8 cellular contexts compared by ENCODE assay signal in genomic region chr16:30054959-30055553, GRCh38. TPM values are rescaled to one million over a fixed set of nuclear protein-coding genes. Genes with fewer than 3 reads are reported as not detected.
DNase-seq lines count a peak whose midpoint lies in the region; ATAC-seq, FAIRE-seq and TF ChIP-seq lines count a peak whose summit lies in the region.

No MANE protein-coding gene starts in this region.

- peaks cover 5% of the 10 kb centered on the region for H3K36me3 Mint-ChIP-seq in nephron progenitor cell (ENCODE audit: low read depth)

- ATAC-seq in HG02763 (IDR thresholded peaks at IDR 0.05; ENCODE audit: unreplicated experiment) (no peak), GM19467 (IDR thresholded peaks at IDR 0.05; ENCODE audit: unreplicated experiment) (no peak)

- H3K4me3 ChIP-seq in cardiac fibroblast (replicated peaks in 1 of 2; ENCODE audit: low read depth in 2 of 2, low read length in 2 of 2), result no peak overlapping the region

- H3K27me3 Mint-ChIP-seq in nephron progenitor cell (ENCODE audit: low read depth, poor library complexity), result peaks cover 7% of the 10 kb centered on the region

- no peak for TF ChIP-seq POLR2A in GM12892 (IDR thresholded peaks at IDR 0.05; ENCODE audit: low read depth, low read length)

- peak overlapping the region; percentile 80 for H3K4me3 Mint-ChIP-seq in nephron progenitor cell

- 0 out of 2 replicates have a peak overlapping the region, but pooled peaks have one; percentile 71 for H3K27ac ChIP-seq in 22Rv1

- peaks cover 56% of the 10 kb centered on the region for H3K4me1 Mint-ChIP-seq in nephron progenitor cell

- TF ChIP-seq CTCF in 22Rv1 (IDR thresholded peaks at IDR 0.05) (peak; percentile 56), cardiac fibroblast (IDR thresholded peaks at IDR 0.05; ENCODE audit: low read depth, low read length) (peak; percentile 58), nephron progenitor cell (IDR thresholded peaks at IDR 0.05) (peak; percentile 50)

- DNase-seq in GM12892 (ENCODE audit: insufficient read length) (peak; percentile 56), T-helper 1 cell (peak in 3 of 5 donors; percentile 29 to 60 (median 48)), cardiac fibroblast (ENCODE audit: low read depth in 2 of 2) (no peak), nephron progenitor cell (peak; percentile 74), mesenteric fat pad (ENCODE audit: low spot score) (no peak)

- peak overlapping the region; percentile 64 for H3K27ac Mint-ChIP-seq in nephron progenitor cell

- FAIRE-seq in GM12892 (lab: Jason Lieb, UNC), result no peak

- H3K9me3 Mint-ChIP-seq in nephron progenitor cell, result no peaks in the 10 kb centered on the region

RNA-seq across cellular contexts. Expression of gene ALDOA, which starts 10.5 kb away (rescaled TPM):
- polyA plus RNA-seq in GM12892 (2012; ENCODE audit: missing spikeins), result 1,394 TPM
- 1,236 TPM for total RNA-seq in mesenteric fat pad

RNA-seq across cellular contexts. Expression of gene PPP4C, which starts 20.7 kb away (rescaled TPM):
- 63.7 TPM for polyA plus RNA-seq in GM12892 (2012; ENCODE audit: missing spikeins)
- total RNA-seq in mesenteric fat pad, result 81.1 TPM

RNA-seq across cellular contexts. Expression of gene TLCD3B, which starts 24.0 kb away (rescaled TPM):
- 0.25 TPM for polyA plus RNA-seq in GM12892 (2012; ENCODE audit: missing spikeins)
- not detected for total RNA-seq in mesenteric fat pad

RNA-seq across cellular contexts. Expression of gene C16orf92, which starts 32.1 kb away (rescaled TPM):
- not detected for polyA plus RNA-seq in GM12892 (2012; ENCODE audit: missing spikeins)
- total RNA-seq in mesenteric fat pad, result not detected

RNA-seq across cellular contexts. Expression of gene TBX6, which starts 36.7 kb away (rescaled TPM):
- 0.47 TPM for polyA plus RNA-seq in GM12892 (2012; ENCODE audit: missing spikeins)
- total RNA-seq in mesenteric fat pad, result 0.67 TPM

Comparison
In these comparisons a context has a peak if more than half of its experiments do, and no peak if none do; other contexts are left out.
1. DNase-seq: peak in GM12892 (single experiment), T-helper 1 cell (3 of 5) and nephron progenitor cell (single experiment); none in cardiac fibroblast (0 of 2) and mesenteric fat pad (single experiment).
2. Peak in every context shown above with its lines, with median percentiles within 50 percentile points of each other: CTCF ChIP-seq.